In the genomic region with DNA sequence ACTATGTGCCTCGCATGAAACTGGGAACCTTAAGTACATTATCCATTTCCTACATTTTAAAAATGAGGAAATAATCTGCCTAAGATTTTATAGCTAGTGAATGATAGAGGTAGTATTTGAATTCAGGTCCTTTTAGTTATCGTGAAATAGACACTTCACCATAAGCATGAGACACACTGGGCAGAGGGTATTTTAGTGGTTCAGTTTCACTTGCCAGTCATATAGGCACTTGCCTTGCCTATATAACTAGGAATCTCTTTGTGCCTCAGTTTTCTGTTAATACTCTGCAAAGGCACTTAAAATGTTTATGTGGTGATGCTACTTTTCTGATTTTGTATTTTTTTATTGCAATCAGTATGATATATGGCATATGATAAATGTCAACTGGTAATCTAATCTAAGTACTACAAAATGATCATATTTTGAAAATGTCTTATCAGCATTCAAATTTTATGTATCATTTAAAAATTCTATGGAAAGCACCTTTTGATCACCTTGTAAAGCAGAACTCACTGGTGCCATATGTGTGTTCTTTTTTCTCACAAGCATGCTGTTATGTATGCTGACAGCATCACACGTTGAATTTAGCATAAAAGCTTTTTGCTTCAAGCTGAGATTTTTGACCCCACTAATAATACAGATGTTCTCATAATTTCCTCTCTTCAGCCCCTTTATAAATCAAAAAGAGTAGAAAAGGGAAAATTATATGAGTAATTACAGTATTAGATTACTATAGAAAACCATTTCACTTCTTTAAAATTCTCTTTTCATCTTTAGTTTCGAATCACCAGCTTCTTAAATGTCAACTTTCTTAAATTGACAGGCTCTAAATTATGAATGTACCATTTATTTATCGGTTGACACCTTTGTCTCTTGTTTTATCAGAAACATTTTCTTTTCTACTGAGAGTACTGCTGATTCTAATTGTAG, we compare ENCODE assay signal across 16 cellular contexts. TPM values are rescaled to one million over a fixed set of nuclear protein-coding genes. Genes with fewer than 3 reads are reported as not detected.
DNase-seq lines count a peak whose midpoint lies in the region; ATAC-seq, FAIRE-seq and TF ChIP-seq lines count a peak whose summit lies in the region.
"Had no signal": no experiment of that assay in that cellular context is flagged by ENCODE, and none has a peak within 500 bp of the region (broad histone marks: within the 10 kb centered on the region; RNA-seq: fewer than 3 reads in every experiment).

No MANE protein-coding gene starts in this region.

- peak; percentile 8 for DNase-seq in GM13977 (ENCODE audit: low spot score)
- DNase-seq in NCI-H748 treated with DMSO at 0.1 percent for 48 hours (lab: John Stamatoyannopoulos, UW), result no peak
- no peak for DNase-seq in erythroblast (lab: John Stamatoyannopoulos, UW)
- DNase-seq: activated CD8-positive, alpha-beta memory T cell treated with anti-CD3 and anti-CD28 coated beads, Interleukin-2, amount 50 U/mL, for 48 hours; DMS79 treated with DMSO at 0.1 percent for 48 hours; foreskin melanocyte; natural killer cell; NCI-H146; PC-9; psoas muscle; stimulated activated CD4-positive, alpha-beta T cell treated with anti-CD3 and anti-CD28 coated beads, Interleukin-12 subunit alpha, Interleukin-12 subunit beta, amount 100 ng/mL, for 4 hours; WERI-Rb-1 had no signal

- peak; percentile 13 for FAIRE-seq in TTC549 (lab: Jason Lieb, UNC)

- TF ChIP-seq CTCF in GM13977 (IDR thresholded peaks at IDR 0.05; ENCODE audit: extremely low read depth, insufficient read depth, missing control alignments), result no peak

- ATAC-seq in GM19043 (IDR thresholded peaks at IDR 0.05; ENCODE audit: low read depth, unreplicated experiment) (peak; percentile 53), HG02798 (IDR thresholded peaks at IDR 0.05; ENCODE audit: poor library complexity, unreplicated experiment) (peak; percentile 46), esophagus mucosa (no peak)
- ATAC-seq: natural killer cell, psoas muscle had no signal

- no peak for TF ChIP-seq POLR2A in erythroblast (IDR thresholded peaks at IDR 0.05; ENCODE audit: low read length)

- in situ Hi-C loops in GM13977 (cut with MboI; ENCODE audit: low pct_unique_long_range_greater_than_20kb, low sequenced_read_pairs, unreplicated experiment), result no loop called here

RNA-seq across cellular contexts. Expression of a gene that starts 52.6 kb away (rescaled TPM):
- total RNA-seq in esophagus mucosa, result 8.5 TPM
